ENCODE assay signal across 1 cellular context in genomic region chr2:161063074-161063945, GRCh38.
TF ChIP-seq lines count a peak whose summit lies in the region.

No MANE protein-coding gene starts in this region.

TF ChIP-seq in Ishikawa, 13 proteins besides CTCF, POLR2A, EP300 and RAD21 (continued from another document):
- TF ChIP-seq REST (IDR thresholded peaks at IDR 0.05; ENCODE audit: low read depth) (no peak), CEBPB (IDR thresholded peaks at IDR 0.05) (no peak; the same call in 1 of the 2 replicates), NFIC (IDR thresholded peaks at IDR 0.05) (no peak), YY1 (IDR thresholded peaks at IDR 0.05; ENCODE audit: low read depth) (no peak)
